ENCODE assay signal across 32 cellular contexts in the genomic region with DNA sequence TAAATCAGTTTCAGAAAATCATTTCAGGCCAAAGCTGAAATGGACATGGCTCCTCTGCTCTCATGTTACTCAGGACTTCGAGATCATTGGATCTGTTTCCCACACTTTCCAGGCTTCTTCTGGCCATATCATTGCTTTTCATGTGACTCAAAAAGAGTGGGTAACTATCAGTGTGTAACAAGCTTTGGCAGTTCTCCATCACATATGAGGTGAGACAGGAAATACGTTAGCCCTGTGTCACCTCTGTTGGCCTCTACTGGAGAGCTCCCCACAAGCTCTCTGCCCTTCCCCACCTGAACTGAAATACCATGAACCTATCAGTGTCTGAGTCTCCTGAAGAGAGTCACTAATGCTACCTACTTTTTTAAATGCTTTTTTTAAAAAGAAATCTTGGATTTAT.
DNase-seq lines count a peak whose midpoint lies in the region; ATAC-seq, FAIRE-seq and TF ChIP-seq lines count a peak whose summit lies in the region.
"Had no signal": no experiment of that assay in that cellular context is flagged by ENCODE, and none has a peak within 500 bp of the region (broad histone marks: within the 10 kb centered on the region; RNA-seq: fewer than 3 reads in every experiment).

No MANE protein-coding gene starts in this region.

- no peaks in the 10 kb centered on the region for H3K4me1 ChIP-seq in astrocyte (ENCODE audit: insufficient read depth, low read length)
- no peaks in the 10 kb centered on the region for H3K4me1 ChIP-seq in CD8-positive, alpha-beta T cell (ENCODE audit: insufficient read depth, low read length)
- H3K4me1 ChIP-seq: A549, right lobe of liver, tibial artery had no signal

- no peak overlapping the region for H2AFZ ChIP-seq in astrocyte (ENCODE audit: low read depth, low read length)

- H3K4me1 Mint-ChIP-seq in astrocyte (ENCODE audit: low read depth, unreplicated experiment) (peaks cover 1% of the 10 kb centered on the region), osteocyte (ENCODE audit: unreplicated experiment) (no peaks in the 10 kb centered on the region), CD14-positive monocyte (no peaks in the 10 kb centered on the region)
- H3K4me1 Mint-ChIP-seq in CD8-positive, alpha-beta T cell (ENCODE audit: low read depth): no peaks in the 10 kb centered on the region
- H3K4me1 Mint-ChIP-seq: activated CD4-positive, alpha-beta T cell treated with anti-CD3 and anti-CD28 coated beads, Interleukin-2, amount 10 ng/mL, durations not matched to agents 7 days and 5 days; CD4-positive, CD25-positive, alpha-beta regulatory T cell; naive B cell had no signal

- no peak overlapping the region for H3K4me2 ChIP-seq in astrocyte (ENCODE audit: low read length)
- H3K4me2 ChIP-seq: A549 had no signal

- H3K4me3 ChIP-seq in Jurkat, Clone E6-1 (ENCODE audit: low read length): no peak overlapping the region
- H3K4me3 ChIP-seq in astrocyte (ENCODE audit: insufficient read depth, low read depth, low read length) (no peak overlapping the region), fibroblast of pulmonary artery (replicated peaks; ENCODE audit: low read depth, low read length) (no peak overlapping the region)
- no peak overlapping the region for H3K4me3 ChIP-seq in CD8-positive, alpha-beta T cell (ENCODE audit: low read depth, low read length)
- H3K4me3 ChIP-seq: A549, dorsolateral prefrontal cortex, right lobe of liver, tibial artery had no signal

- no peaks in the 10 kb centered on the region for H3K79me2 ChIP-seq in astrocyte (ENCODE audit: insufficient read depth, low read length)

- no peak for ATAC-seq in CD8-positive, alpha-beta T cell
- no peak for ATAC-seq in GM21447 (IDR thresholded peaks at IDR 0.05; ENCODE audit: unreplicated experiment)
- ATAC-seq: A549, HepG2, right lobe of liver had no signal

- no peak overlapping the region for H3K27ac ChIP-seq in astrocyte (ENCODE audit: low read depth, low read length)
- no peak overlapping the region for H3K27ac ChIP-seq in CD8-positive, alpha-beta T cell (ENCODE audit: low read depth, low read length)
- H3K27ac ChIP-seq: A549, dorsolateral prefrontal cortex, right lobe of liver, tibial artery had no signal

- H3K27ac Mint-ChIP-seq in astrocyte (ENCODE audit: unreplicated experiment) (no peak overlapping the region), osteocyte (ENCODE audit: unreplicated experiment) (no peak overlapping the region), CD14-positive monocyte (no peak overlapping the region)
- no peak overlapping the region for H3K27ac Mint-ChIP-seq in CD8-positive, alpha-beta T cell
- H3K27ac Mint-ChIP-seq: activated B cell treated with CpG ODN at 0.5 μM for 24 hours; activated CD4-positive, alpha-beta T cell treated with anti-CD3 and anti-CD28 coated beads, Interleukin-2, amount 10 ng/mL, durations not matched to agents 7 days and 5 days; CD4-positive, CD25-positive, alpha-beta regulatory T cell had no signal

- intact Hi-C loops in CD8-positive, alpha-beta T cell (cut with DNase I, micrococcal nuclease): no loop called here
- intact Hi-C loops in CD14-positive monocyte (cut with micrococcal nuclease): no loop called here

- H3K4me3 Mint-ChIP-seq in astrocyte (ENCODE audit: unreplicated experiment): no peak overlapping the region
- no peak overlapping the region for H3K4me3 Mint-ChIP-seq in osteocyte (ENCODE audit: unreplicated experiment)
- no peak overlapping the region for H3K4me3 Mint-ChIP-seq in CD8-positive, alpha-beta T cell
- H3K4me3 Mint-ChIP-seq in CD14-positive monocyte: no peak overlapping the region
- H3K4me3 Mint-ChIP-seq: activated B cell treated with CpG ODN at 0.5 μM for 24 hours; activated CD4-positive, alpha-beta T cell treated with anti-CD3 and anti-CD28 coated beads, Interleukin-2, amount 10 ng/mL, durations not matched to agents 7 days and 5 days; CD4-positive, CD25-positive, alpha-beta regulatory T cell; naive B cell had no signal

- no peaks in the 10 kb centered on the region for H4K20me1 ChIP-seq in astrocyte (ENCODE audit: insufficient read depth, low read length)

- no peak for FAIRE-seq in astrocyte (lab: Jason Lieb, UNC)
- FAIRE-seq: A549, D721Med, endometrium, GM18507, GM19239, HepG2, islet of Langerhans had no signal

- H3K9me3 ChIP-seq in astrocyte (ENCODE audit: insufficient read depth, low read depth, low read length): no peaks in the 10 kb centered on the region
- no peaks in the 10 kb centered on the region for H3K9me3 ChIP-seq in CD8-positive, alpha-beta T cell (ENCODE audit: low read length)
- H3K9me3 ChIP-seq: A549, right lobe of liver had no signal

- H3K27me3 Mint-ChIP-seq in astrocyte (ENCODE audit: low read depth, unreplicated experiment) (no peaks in the 10 kb centered on the region), osteocyte (ENCODE audit: unreplicated experiment) (peaks cover 11% of the 10 kb centered on the region), CD14-positive monocyte (ENCODE audit: low read depth in 3 of 3) (no peaks in the 10 kb centered on the region)
- peaks cover 7% of the 10 kb centered on the region for H3K27me3 Mint-ChIP-seq in CD8-positive, alpha-beta T cell (ENCODE audit: low read depth)

- peaks cover 9% of the 10 kb centered on the region for H3K9me3 Mint-ChIP-seq in astrocyte (ENCODE audit: unreplicated experiment)
- peaks cover 7% of the 10 kb centered on the region for H3K9me3 Mint-ChIP-seq in osteocyte (ENCODE audit: unreplicated experiment)
- H3K9me3 Mint-ChIP-seq in CD8-positive, alpha-beta T cell: peaks cover 25% of the 10 kb centered on the region
- peaks cover 6 to 30% (median 11%) of the 10 kb centered on the region in 7 donors for H3K9me3 Mint-ChIP-seq in CD14-positive monocyte

- H3K36me3 ChIP-seq in astrocyte (ENCODE audit: insufficient read depth, low read length): no peaks in the 10 kb centered on the region
- no peaks in the 10 kb centered on the region for H3K36me3 ChIP-seq in CD8-positive, alpha-beta T cell (ENCODE audit: insufficient read depth, low read length)
- H3K36me3 ChIP-seq: right lobe of liver, tibial artery had no signal

- H3K9ac ChIP-seq in astrocyte (ENCODE audit: low read length): no peak overlapping the region

- no peaks in the 10 kb centered on the region for H3K27me3 ChIP-seq in astrocyte (ENCODE audit: insufficient read depth, low read length)
- H3K27me3 ChIP-seq in CD8-positive, alpha-beta T cell (ENCODE audit: insufficient read depth, low read length): no peaks in the 10 kb centered on the region
- H3K27me3 ChIP-seq: dorsolateral prefrontal cortex, right lobe of liver had no signal

- CTCF ChIA-PET in CD8-positive, alpha-beta T cell (lab: Charles Lee): no interaction called here

- POLR2A ChIA-PET in CD8-positive, alpha-beta T cell (lab: Charles Lee): no interaction called here

- H3K36me3 Mint-ChIP-seq in astrocyte (ENCODE audit: low read depth, unreplicated experiment): no peaks in the 10 kb centered on the region
- H3K36me3 Mint-ChIP-seq in osteocyte (ENCODE audit: unreplicated experiment): no peaks in the 10 kb centered on the region
- peaks cover 5% of the 10 kb centered on the region for H3K36me3 Mint-ChIP-seq in CD8-positive, alpha-beta T cell
- no peaks in the 10 kb centered on the region for H3K36me3 Mint-ChIP-seq in CD14-positive monocyte

- DNase-seq in Daoy (ENCODE audit: low read depth) (peak; percentile 41), astrocyte (ENCODE audit: low read depth) (peak; percentile 50), fibroblast of pulmonary artery (ENCODE audit: low read depth) (peak; percentile 30), osteocyte (ENCODE audit: extremely low spot score, unreplicated experiment) (no peak), CD14-positive monocyte (ENCODE audit: low spot score) (no peak)
- DNase-seq in Jurkat, Clone E6-1 (ENCODE audit: low read depth, low spot score): peak; percentile 10
- DNase-seq in CD8-positive, alpha-beta T cell: no peak
- DNase-seq: activated B cell treated with CpG ODN at 0.5 μM for 24 hours; activated CD4-positive, alpha-beta T cell treated with anti-CD3 and anti-CD28 coated beads, Interleukin-2, amount 10 ng/mL, durations not matched to agents 7 days and 5 days; activated gamma-delta T cell treated with Interleukin-2 at 50 U/mL for 16 hours; activated T-cell treated with anti-CD3 and anti-CD28 coated beads, Interleukin-2, amount 50 U/mL, for 48 hours; CD4-positive, CD25-positive, alpha-beta regulatory T cell; dorsolateral prefrontal cortex; glutamatergic neuron; H7; midbrain; naive B cell; NCI-H146; NCI-H345; right lobe of liver; RPMI8226; stimulated activated CD4-positive, alpha-beta T cell treated with anti-CD3 and anti-CD28 coated beads, Interleukin-4, amount 100 ng/mL, for 1 hour; T-helper 1 cell; tibial artery had no signal

- no peak for TF ChIP-seq CTCF in astrocyte (IDR thresholded peaks at IDR 0.05; ENCODE audit: insufficient read depth, low read depth, low read length)
- TF ChIP-seq CTCF in fibroblast of pulmonary artery (IDR thresholded peaks at IDR 0.05; ENCODE audit: low read length, missing control alignments): no peak
- TF ChIP-seq CTCF in osteocyte (IDR thresholded peaks at IDR 0.05): no peak
- no peak for TF ChIP-seq CTCF in CD8-positive, alpha-beta T cell (IDR thresholded peaks at IDR 0.05)
- no peak for TF ChIP-seq CTCF in CD14-positive monocyte (IDR thresholded peaks at IDR 0.05)

Comparison
In these comparisons a context has a peak if more than half of its experiments do, and no peak if none do; other contexts are left out.
1. DNase-seq: peak in Daoy (single experiment), Jurkat, Clone E6-1 (single experiment), astrocyte (single experiment) and fibroblast of pulmonary artery (single experiment); none in osteocyte (single experiment), CD8-positive, alpha-beta T cell (0 of 7) and CD14-positive monocyte (single experiment).